ENCODE assay signal across 1 cellular context in genomic region chr11:93219440-93219839, GRCh38.
TF ChIP-seq lines count a peak whose summit lies in the region.

No MANE protein-coding gene starts in this region.

TF ChIP-seq in GM12878, 131 proteins besides CTCF, POLR2A, EP300 and RAD21 (continued from another document):
- no peak for TF ChIP-seq ZNF592 (IDR thresholded peaks at IDR 0.05)
